1 cellular context compared by ENCODE assay signal in genomic region chr16:11667824-11668589, GRCh38.
TF ChIP-seq lines count a peak whose summit lies in the region.

TSS of gene SNN (plus strand) at chr16:11668455. CDS start at chr16:11676060, 7,605 bp downstream.

TF ChIP-seq in HepG2, 621 proteins besides CTCF, POLR2A, EP300 and RAD21 (continued from another document and continues in another):
- peak; percentile 12; the same call in 1 of the 2 replicates for TF ChIP-seq TFDP2 (CRISPR knock-in tag; IDR thresholded peaks at IDR 0.05)
- peak; percentile 76; the same call in 1 of the 2 replicates for TF ChIP-seq ZNF691 (CRISPR knock-in tag; IDR thresholded peaks at IDR 0.05; ENCODE audit: borderline replicate concordance, low read depth)
- peak; percentile 64; the same call in 1 of the 2 replicates for TF ChIP-seq MYC (CRISPR knock-in tag; IDR thresholded peaks at IDR 0.05; ENCODE audit: borderline replicate concordance)
- TF ChIP-seq ZBTB2 (CRISPR knock-in tag; IDR thresholded peaks at IDR 0.05; ENCODE audit: low read depth): peak; percentile 62
- no peak for TF ChIP-seq CREBL2 (CRISPR knock-in tag; IDR thresholded peaks at IDR 0.05; ENCODE audit: borderline replicate concordance)
- TF ChIP-seq HIC2 (CRISPR knock-in tag; IDR thresholded peaks at IDR 0.05; ENCODE audit: low read depth): peak; percentile 68; the same call in 1 of the 2 replicates
- 0 out of 2 replicates have a peak, but pooled peaks have one; percentile 4 for TF ChIP-seq ZHX2 (IDR thresholded peaks at IDR 0.05; ENCODE audit: low read depth)
- TF ChIP-seq ZHX2 (CRISPR knock-in tag; IDR thresholded peaks at IDR 0.05; ENCODE audit: borderline replicate concordance): no peak
- TF ChIP-seq TEAD3 (CRISPR knock-in tag; optimal IDR thresholded peaks at IDR 0.05; ENCODE audit: borderline replicate concordance): peak; percentile 38
- no peak for TF ChIP-seq TCF7 (IDR thresholded peaks at IDR 0.05; ENCODE audit: low read depth)
- TF ChIP-seq ZNF256 (CRISPR knock-in tag; conservative IDR thresholded peaks at IDR 0.05): peak; percentile 70; the same call in 1 of the 2 replicates
- peak; percentile 50; the same call in 1 of the 2 replicates for TF ChIP-seq SALL1 (CRISPR knock-in tag; IDR thresholded peaks at IDR 0.05)
- no peak for TF ChIP-seq STAT6 (CRISPR knock-in tag; IDR thresholded peaks at IDR 0.05; ENCODE audit: borderline replicate concordance)
- peak in 1 of 2 experiments; percentile 21; a peak in 1 of 4 replicates for TF ChIP-seq HMGXB4 (CRISPR knock-in tag; IDR thresholded peaks at IDR 0.05; ENCODE audit: borderline replicate concordance in 1 of 2, low read depth in 1 of 2)
- no peak for TF ChIP-seq ATF2 (CRISPR knock-in tag; IDR thresholded peaks at IDR 0.05)
- no peak for TF ChIP-seq GPBP1L1 (CRISPR knock-in tag; IDR thresholded peaks at IDR 0.05)
- no peak for TF ChIP-seq ZFP1 (CRISPR knock-in tag; IDR thresholded peaks at IDR 0.05)
- no peak for TF ChIP-seq ZNF652 (CRISPR knock-in tag; IDR thresholded peaks at IDR 0.05; ENCODE audit: borderline replicate concordance, low read depth)
- TF ChIP-seq ZNF382 (CRISPR knock-in tag; IDR thresholded peaks at IDR 0.05; ENCODE audit: borderline replicate concordance): no peak
- no peak for TF ChIP-seq HNF4G (IDR thresholded peaks at IDR 0.05; ENCODE audit: borderline replicate concordance, low read depth, low read length)
- no peak for TF ChIP-seq HNF4G (CRISPR knock-in tag; IDR thresholded peaks at IDR 0.05; ENCODE audit: borderline replicate concordance, low read depth)
- 0 out of 2 replicates have a peak, but pooled peaks have one; percentile 63 for TF ChIP-seq ZBTB49 (CRISPR knock-in tag; IDR thresholded peaks at IDR 0.05; ENCODE audit: borderline replicate concordance)
- TF ChIP-seq REL (CRISPR knock-in tag; conservative IDR thresholded peaks at IDR 0.05): 0 out of 2 replicates have a peak, but pooled peaks have one; percentile 13
- no peak for TF ChIP-seq HOMEZ (CRISPR knock-in tag; IDR thresholded peaks at IDR 0.05; ENCODE audit: low read depth)
- TF ChIP-seq KMT2A (CRISPR knock-in tag; IDR thresholded peaks at IDR 0.05): peak; percentile 25; the same call in 1 of the 2 replicates
- TF ChIP-seq POLR2AphosphoS5 (IDR thresholded peaks at IDR 0.05; ENCODE audit: low read depth, low read length): no peak
- peak; percentile 35; the same call in 1 of the 2 replicates for TF ChIP-seq POGZ (CRISPR knock-in tag; IDR thresholded peaks at IDR 0.05)
